In the genomic region with DNA sequence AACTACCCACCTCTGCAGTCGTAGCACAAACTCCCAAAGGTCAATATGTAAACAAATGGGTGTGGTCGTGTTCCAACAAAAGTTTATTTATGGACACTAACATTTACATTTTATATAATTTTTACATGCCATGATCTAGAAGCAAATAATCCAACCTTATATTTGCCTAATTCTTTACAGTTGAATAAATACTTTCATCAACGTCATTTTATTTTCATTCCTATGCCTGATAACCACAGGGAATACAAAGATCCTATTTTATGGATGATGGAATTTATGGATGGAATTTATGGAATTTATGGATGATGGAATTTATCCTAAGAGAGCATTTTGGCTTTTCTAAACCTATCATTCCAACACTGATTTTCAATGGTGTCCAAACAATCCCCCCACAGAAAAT, we compare ENCODE assay signal across 30 cellular contexts.
"Had no signal": no experiment of that assay in that cellular context is flagged by ENCODE, and none has a peak within 500 bp of the region (broad histone marks: within the 10 kb centered on the region; RNA-seq: fewer than 3 reads in every experiment).

No MANE protein-coding gene starts in this region.

- H3K27ac ChIP-seq: brain microvascular endothelial cell, coronary artery, dorsolateral prefrontal cortex, gastrocnemius medialis, heart left ventricle had no signal

- H3K4me1 ChIP-seq: gastrocnemius medialis had no signal

- H3K27ac Mint-ChIP-seq: activated CD4-positive, alpha-beta memory T cell treated with anti-CD3 and anti-CD28 coated beads for 36 hours; activated CD4-positive, alpha-beta T cell treated with anti-CD3 and anti-CD28 coated beads for 36 hours; activated CD4-positive, alpha-beta T cell treated with anti-CD3 and anti-CD28 coated beads, Interleukin-2, amount 10 ng/mL, durations not matched to agents 24 days and 14 days; activated CD8-positive, alpha-beta memory T cell treated with anti-CD3 and anti-CD28 coated beads, Interleukin-2, amount 10 ng/mL, durations not matched to agents 7 days and 5 days; activated CD8-positive, alpha-beta T cell treated with anti-CD3 and anti-CD28 coated beads, Interleukin-2, amount 10 ng/mL, durations not matched to agents 7 days and 5 days; activated naive CD4-positive, alpha-beta T cell treated with anti-CD3 and anti-CD28 coated beads, Interleukin-2, amount 10 ng/mL, durations not matched to agents 7 days and 5 days; activated naive CD8-positive, alpha-beta T cell; activated T-cell treated with anti-CD3 and anti-CD28 coated beads, Interleukin-2, amount 50 U/mL, for 24 hours; activated T-cell treated with anti-CD3 and anti-CD28 coated beads, Interleukin-2, amount 50 U/mL, for 72 hours; dendritic cell treated with granulocyte-macrophage colony-stimulating factor and Interleukin-4, amounts not matched to agents 40 ng/mL and 50 ng/mL, for 4 days; endodermal cell; T-helper 17 cell; T-helper 2 cell treated with Interferon-gamma antibody and Interleukin-4, amounts not matched to agents 5 μg/mL and 100 μg/mL, for 36 hours had no signal

- H3K36me3 ChIP-seq: brain microvascular endothelial cell, gastrocnemius medialis, heart left ventricle had no signal

- H3K4me3 Mint-ChIP-seq: activated CD4-positive, alpha-beta memory T cell treated with anti-CD3 and anti-CD28 coated beads for 36 hours; activated CD4-positive, alpha-beta T cell treated with anti-CD3 and anti-CD28 coated beads for 36 hours; activated CD4-positive, alpha-beta T cell treated with anti-CD3 and anti-CD28 coated beads, Interleukin-2, amount 10 ng/mL, durations not matched to agents 24 days and 14 days; activated CD8-positive, alpha-beta memory T cell treated with anti-CD3 and anti-CD28 coated beads, Interleukin-2, amount 10 ng/mL, durations not matched to agents 7 days and 5 days; activated CD8-positive, alpha-beta T cell treated with anti-CD3 and anti-CD28 coated beads, Interleukin-2, amount 10 ng/mL, durations not matched to agents 7 days and 5 days; activated naive CD4-positive, alpha-beta T cell treated with anti-CD3 and anti-CD28 coated beads, Interleukin-2, amount 10 ng/mL, durations not matched to agents 7 days and 5 days; activated naive CD8-positive, alpha-beta T cell; activated T-cell treated with anti-CD3 and anti-CD28 coated beads, Interleukin-2, amount 50 U/mL, for 24 hours; activated T-cell treated with anti-CD3 and anti-CD28 coated beads, Interleukin-2, amount 50 U/mL, for 72 hours; central memory CD8-positive, alpha-beta T cell; dendritic cell treated with granulocyte-macrophage colony-stimulating factor and Interleukin-4, amounts not matched to agents 40 ng/mL and 50 ng/mL, for 4 days; endodermal cell; T-helper 17 cell; T-helper 2 cell treated with Interferon-gamma antibody and Interleukin-4, amounts not matched to agents 5 μg/mL and 100 μg/mL, for 36 hours had no signal

- ATAC-seq: activated CD4-positive, alpha-beta T cell treated with anti-CD3 and anti-CD28 coated beads for 36 hours; activated CD8-positive, alpha-beta memory T cell treated with anti-CD3 and anti-CD28 coated beads, Interleukin-2, amount 10 ng/mL, durations not matched to agents 7 days and 5 days; activated CD8-positive, alpha-beta T cell treated with anti-CD3 and anti-CD28 coated beads, Interleukin-2, amount 10 ng/mL, durations not matched to agents 7 days and 5 days; activated T-cell treated with anti-CD3 and anti-CD28 coated beads, Interleukin-2, amount 50 U/mL, for 72 hours; esophagus mucosa; gastrocnemius medialis; heart left ventricle; T-helper 17 cell had no signal

- H3K4me3 ChIP-seq: coronary artery, dorsolateral prefrontal cortex, gastrocnemius medialis, heart left ventricle had no signal

- H3K36me3 Mint-ChIP-seq: activated CD4-positive, alpha-beta memory T cell treated with anti-CD3 and anti-CD28 coated beads for 36 hours; activated naive CD4-positive, alpha-beta T cell treated with anti-CD3 and anti-CD28 coated beads, Interleukin-2, amount 10 ng/mL, durations not matched to agents 7 days and 5 days had no signal

- DNase-seq: activated CD4-positive, alpha-beta memory T cell treated with anti-CD3 and anti-CD28 coated beads for 36 hours; activated CD4-positive, alpha-beta T cell treated with anti-CD3 and anti-CD28 coated beads for 36 hours; activated CD4-positive, alpha-beta T cell treated with anti-CD3 and anti-CD28 coated beads, Interleukin-2, amount 10 ng/mL, durations not matched to agents 24 days and 14 days; activated CD4-positive, CD25-positive, alpha-beta regulatory T cell; activated CD4-positive, CD25-positive, alpha-beta regulatory T cell treated with anti-CD3 and anti-CD28 coated beads, Interleukin-2, amount 50 U/mL, for 72 hours; activated CD8-positive, alpha-beta memory T cell treated with anti-CD3 and anti-CD28 coated beads, Interleukin-2, amount 10 ng/mL, durations not matched to agents 7 days and 5 days; activated CD8-positive, alpha-beta memory T cell treated with anti-CD3 and anti-CD28 coated beads, Interleukin-2, amount 50 U/mL, for 4 hours; activated CD8-positive, alpha-beta T cell treated with anti-CD3 and anti-CD28 coated beads, Interleukin-2, amount 10 ng/mL, durations not matched to agents 7 days and 5 days; activated gamma-delta T cell; activated naive CD4-positive, alpha-beta T cell; activated naive CD4-positive, alpha-beta T cell treated with anti-CD3 and anti-CD28 coated beads, Interleukin-2, amount 10 ng/mL, durations not matched to agents 7 days and 5 days; activated T-cell treated with anti-CD3 and anti-CD28 coated beads, Interleukin-2, amount 50 U/mL, for 24 hours; activated T-cell treated with anti-CD3 and anti-CD28 coated beads, Interleukin-2, amount 50 U/mL, for 72 hours; amniotic stem cell; anterior cingulate cortex; brain microvascular endothelial cell; dorsolateral prefrontal cortex; effector memory CD4-positive, alpha-beta T cell; endodermal cell; foreskin fibroblast; gastrocnemius medialis; glutamatergic neuron; heart left ventricle; T-helper 17 cell had no signal

- H3K27me3 ChIP-seq: brain microvascular endothelial cell had no signal

- H3K9me3 ChIP-seq: gastrocnemius medialis had no signal

- H3K4me1 Mint-ChIP-seq: endodermal cell had no signal
